Comparison of ENCODE assay signal across 8 cellular contexts in the genomic region with DNA sequence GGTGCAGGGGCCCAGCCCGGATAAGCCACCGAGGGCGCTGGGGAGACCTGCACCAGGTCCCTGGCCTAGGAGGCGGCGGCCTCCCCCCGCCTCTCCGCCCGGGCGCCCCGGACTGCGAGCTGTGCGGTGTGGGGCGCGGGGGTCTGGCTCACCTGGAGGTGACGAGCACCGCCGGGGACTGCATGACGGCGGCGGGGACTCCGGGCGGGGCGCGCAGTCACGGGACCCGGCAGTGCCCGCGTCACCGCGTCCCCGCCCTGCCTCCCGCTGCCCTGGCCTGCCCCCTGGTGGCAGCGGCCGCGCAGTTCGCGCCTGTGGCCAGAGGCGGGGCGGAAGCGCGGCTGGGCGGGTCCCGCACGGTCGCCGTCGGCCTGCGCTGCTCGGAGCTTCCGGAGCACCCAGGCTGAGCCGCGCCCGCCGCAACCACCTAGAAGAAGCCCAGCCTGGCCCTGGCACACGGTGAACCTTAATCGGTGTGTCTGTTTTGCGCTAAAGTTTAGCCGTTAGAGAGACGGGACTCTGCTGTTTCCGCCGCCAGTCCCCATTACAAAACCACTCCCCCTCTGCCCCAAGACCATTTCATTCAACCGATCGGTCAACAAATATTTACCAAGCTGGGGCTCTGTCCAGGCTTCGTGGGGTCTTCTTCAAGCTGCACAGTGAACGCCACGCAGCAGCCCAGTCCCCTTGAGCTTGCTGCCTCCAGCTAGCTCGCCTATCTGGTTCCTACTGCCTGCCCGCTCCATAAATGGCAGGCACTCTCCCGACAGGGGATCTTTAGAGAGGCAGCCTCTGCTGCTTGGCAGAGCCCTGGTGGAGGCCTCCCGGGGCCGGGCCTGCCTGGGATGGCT. TPM values are rescaled to one million over a fixed set of nuclear protein-coding genes. Genes with fewer than 3 reads are reported as not detected.
DNase-seq lines count a peak whose midpoint lies in the region; ATAC-seq and TF ChIP-seq lines count a peak whose summit lies in the region.

A gene with protein sequence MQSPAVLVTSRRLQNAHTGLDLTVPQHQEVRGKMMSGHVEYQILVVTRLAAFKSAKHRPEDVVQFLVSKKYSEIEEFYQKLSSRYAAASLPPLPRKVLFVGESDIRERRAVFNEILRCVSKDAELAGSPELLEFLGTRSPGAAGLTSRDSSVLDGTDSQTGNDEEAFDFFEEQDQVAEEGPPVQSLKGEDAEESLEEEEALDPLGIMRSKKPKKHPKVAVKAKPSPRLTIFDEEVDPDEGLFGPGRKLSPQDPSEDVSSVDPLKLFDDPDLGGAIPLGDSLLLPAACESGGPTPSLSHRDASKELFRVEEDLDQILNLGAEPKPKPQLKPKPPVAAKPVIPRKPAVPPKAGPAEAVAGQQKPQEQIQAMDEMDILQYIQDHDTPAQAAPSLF (minus strand): TSS at position 219 of the 851 bp plus-strand sequence. CDS start 35 bp downstream, at position 184.

- peaks cover 0 to 14% (median 0%) of the 10 kb centered on the region in 11 experiments; a peak in 5 of 22 replicates for H3K36me3 ChIP-seq in BLaER1 treated with 17β-estradiol and CSF1 and Interleukin-3, amounts not matched to agents 10 nM and 100 nM
- peaks cover 0 to 8% of the 10 kb centered on the region in 2 donors for H3K36me3 ChIP-seq in duodenal mucosa (ENCODE audit: control insufficient read depth in 1 of 2, insufficient read depth in 2 of 2, low read length in 2 of 2)
- H3K36me3 ChIP-seq in lower lobe of right lung = peaks cover 5% of the 10 kb centered on the region

- H3K4me1 ChIP-seq in BLaER1 treated with 17β-estradiol and CSF1 and Interleukin-3, amounts not matched to agents 10 nM and 100 nM = peaks cover 35 to 55% (median 51%) of the 10 kb centered on the region in 10 experiments
- H3K4me1 ChIP-seq in duodenal mucosa (ENCODE audit: control insufficient read depth in 1 of 2, insufficient read depth in 2 of 2, low read length in 2 of 2) = peaks cover 26 to 28% of the 10 kb centered on the region in 2 donors
- H3K4me1 ChIP-seq in lower lobe of right lung = peaks cover 30% of the 10 kb centered on the region

- no peaks in the 10 kb centered on the region for H3K9me3 ChIP-seq in BLaER1 treated with 17β-estradiol and CSF1 and Interleukin-3, amounts not matched to agents 10 nM and 100 nM (replicated peaks in 1 of 11)
- H3K9me3 ChIP-seq in duodenal mucosa (ENCODE audit: control insufficient read depth in 1 of 2, low read length in 2 of 2) = no peaks in the 10 kb centered on the region
- no peaks in the 10 kb centered on the region for H3K9me3 ChIP-seq in lower lobe of right lung

- H3K4me3 ChIP-seq in BLaER1 treated with 17β-estradiol and CSF1 and Interleukin-3, amounts not matched to agents 10 nM and 100 nM = peak within 1 kb of the TSS; percentile 78 to 94 (median 86)
- H3K4me3 ChIP-seq in duodenal mucosa (ENCODE audit: low read depth in 1 of 2, low read length in 2 of 2) = peak within 1 kb of the TSS; percentile 89 to 93
- peak within 1 kb of the TSS; percentile 96 for H3K4me3 ChIP-seq in lower lobe of right lung

- peaks cover 0 to 43% (median 17%) of the 10 kb centered on the region in 11 experiments; a peak in 15 of 22 replicates for H4K20me1 ChIP-seq in BLaER1 treated with 17β-estradiol and CSF1 and Interleukin-3, amounts not matched to agents 10 nM and 100 nM

- TF ChIP-seq CTCF in lower lobe of right lung (IDR thresholded peaks at IDR 0.05) = peak; percentile 92

- H3K9ac ChIP-seq in BLaER1 treated with 17β-estradiol and CSF1 and Interleukin-3, amounts not matched to agents 10 nM and 100 nM = peak within 1 kb of the TSS; percentile 71 to 93 (median 82)
- H3K9ac ChIP-seq in duodenal mucosa (ENCODE audit: low read depth in 1 of 2, low read length in 2 of 2) = peak within 1 kb of the TSS; percentile 88 to 98

- peak; percentile 85 for TF ChIP-seq POLR2A in GM19099 (IDR thresholded peaks at IDR 0.05; ENCODE audit: extremely low read depth, insufficient read length, low read depth)

- no peaks in the 10 kb centered on the region for H3K27me3 ChIP-seq in BLaER1 treated with 17β-estradiol and CSF1 and Interleukin-3, amounts not matched to agents 10 nM and 100 nM
- no peaks in the 10 kb centered on the region for H3K27me3 ChIP-seq in duodenal mucosa (ENCODE audit: control insufficient read depth in 1 of 2, insufficient read depth in 2 of 2, low read length in 2 of 2)
- no peaks in the 10 kb centered on the region for H3K27me3 ChIP-seq in lower lobe of right lung (ENCODE audit: low read depth)

- ATAC-seq in HG03378 (IDR thresholded peaks at IDR 0.05; ENCODE audit: unreplicated experiment) = peak; percentile 79
- ATAC-seq in lower lobe of right lung = peak; percentile 96 to 98

- intact Hi-C loops in lower lobe of right lung (cut with DNase I) = no loop called here

- peak within 1 kb of the TSS; percentile 85 to 99 (median 89) for H3K4me2 ChIP-seq in BLaER1 treated with 17β-estradiol and CSF1 and Interleukin-3, amounts not matched to agents 10 nM and 100 nM

- DNase-seq in NCI-H69 (lab: John Stamatoyannopoulos, UW) (peak; percentile 83), lower lobe of right lung (peak; percentile 92)
- peak; percentile 82 to 83 for DNase-seq in activated CD4-positive, alpha-beta T cell treated with anti-CD3 and anti-CD28 coated beads, Interleukin-2, amount 50 U/mL, for 48 hours
- DNase-seq in stimulated activated CD4-positive, alpha-beta T cell treated with anti-CD3 and anti-CD28 coated beads, TNF-alpha, amount 100 ng/mL, for 4 hours (ENCODE audit: low read depth in 3 of 3) = peak; percentile 70 to 80 (median 79)

- H3K27ac ChIP-seq in BLaER1 treated with 17β-estradiol and CSF1 and Interleukin-3, amounts not matched to agents 10 nM and 100 nM = peak within 1 kb of the TSS; percentile 56 to 94 (median 76)
- H3K27ac ChIP-seq in duodenal mucosa (ENCODE audit: low read depth, low read length) (peak within 1 kb of the TSS; percentile 71), lower lobe of right lung (peak within 1 kb of the TSS; percentile 97)

RNA-seq across cellular contexts. Expression of the gene that starts here (rescaled TPM):
- total RNA-seq in lower lobe of right lung = 39.9 TPM

Comparison
In these comparisons a context has a peak if more than half of its experiments do, and no peak if none do; other contexts are left out.
1. Peak in every context shown above with its lines: DNase-seq, ATAC-seq, H3K4me3 ChIP-seq and H3K27ac ChIP-seq.